Comparison of ENCODE assay signal across 2 cellular contexts in the genomic region with DNA sequence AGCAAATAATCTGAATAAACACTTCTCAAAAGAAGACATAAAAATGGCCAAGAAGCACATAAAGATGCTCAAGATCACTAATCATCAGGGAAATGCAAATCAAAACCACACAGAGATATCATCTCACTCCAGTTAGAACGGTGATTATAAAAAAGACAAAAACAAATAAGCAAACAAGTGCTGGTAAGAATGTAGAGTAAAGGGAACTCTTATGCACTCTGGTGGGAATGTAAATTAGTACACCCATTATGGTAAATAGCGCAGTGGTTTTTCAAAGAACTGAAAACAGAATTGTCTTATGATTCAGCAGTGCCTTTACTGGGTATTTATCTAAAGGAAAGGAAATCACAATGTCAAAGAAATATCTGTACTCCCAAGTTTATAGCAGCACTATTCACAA.
TF ChIP-seq lines count a peak whose summit lies in the region.

No MANE protein-coding gene starts in this region.

TF ChIP-seq in liver, 16 proteins besides CTCF, POLR2A, EP300 and RAD21:
- TF ChIP-seq REST (IDR thresholded peaks at IDR 0.05), result no peak
- no peak for TF ChIP-seq EGR1 (IDR thresholded peaks at IDR 0.05; ENCODE audit: low read depth in 2 of 2)
- no peak for TF ChIP-seq NR2F2 (IDR thresholded peaks at IDR 0.05)
- no peak for TF ChIP-seq SP1 (IDR thresholded peaks at IDR 0.05)
- no peak for TF ChIP-seq FOXA2 (IDR thresholded peaks at IDR 0.05)
- no peak for TF ChIP-seq YY1 (IDR thresholded peaks at IDR 0.05)

TF ChIP-seq in HepG2, 621 proteins besides CTCF, POLR2A, EP300 and RAD21 (continued from another document):
- no peak for TF ChIP-seq RFX5 (IDR thresholded peaks at IDR 0.05; ENCODE audit: low read depth, low read length)
- TF ChIP-seq, protein P1, sequence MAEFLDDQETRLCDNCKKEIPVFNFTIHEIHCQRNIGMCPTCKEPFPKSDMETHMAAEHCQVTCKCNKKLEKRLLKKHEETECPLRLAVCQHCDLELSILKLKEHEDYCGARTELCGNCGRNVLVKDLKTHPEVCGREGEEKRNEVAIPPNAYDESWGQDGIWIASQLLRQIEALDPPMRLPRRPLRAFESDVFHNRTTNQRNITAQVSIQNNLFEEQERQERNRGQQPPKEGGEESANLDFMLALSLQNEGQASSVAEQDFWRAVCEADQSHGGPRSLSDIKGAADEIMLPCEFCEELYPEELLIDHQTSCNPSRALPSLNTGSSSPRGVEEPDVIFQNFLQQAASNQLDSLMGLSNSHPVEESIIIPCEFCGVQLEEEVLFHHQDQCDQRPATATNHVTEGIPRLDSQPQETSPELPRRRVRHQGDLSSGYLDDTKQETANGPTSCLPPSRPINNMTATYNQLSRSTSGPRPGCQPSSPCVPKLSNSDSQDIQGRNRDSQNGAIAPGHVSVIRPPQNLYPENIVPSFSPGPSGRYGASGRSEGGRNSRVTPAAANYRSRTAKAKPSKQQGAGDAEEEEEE (CRISPR knock-in tag; IDR thresholded peaks at IDR 0.05; ENCODE audit: borderline replicate concordance), result no peak
- no peak for TF ChIP-seq USF2 (IDR thresholded peaks at IDR 0.05; ENCODE audit: low read depth, low read length)
- no peak for TF ChIP-seq USF2 (CRISPR knock-in tag; IDR thresholded peaks at IDR 0.05; ENCODE audit: borderline replicate concordance)
- no peak for TF ChIP-seq ZNF367 (CRISPR knock-in tag; IDR thresholded peaks at IDR 0.05; ENCODE audit: borderline replicate concordance)
